In the genomic region with DNA sequence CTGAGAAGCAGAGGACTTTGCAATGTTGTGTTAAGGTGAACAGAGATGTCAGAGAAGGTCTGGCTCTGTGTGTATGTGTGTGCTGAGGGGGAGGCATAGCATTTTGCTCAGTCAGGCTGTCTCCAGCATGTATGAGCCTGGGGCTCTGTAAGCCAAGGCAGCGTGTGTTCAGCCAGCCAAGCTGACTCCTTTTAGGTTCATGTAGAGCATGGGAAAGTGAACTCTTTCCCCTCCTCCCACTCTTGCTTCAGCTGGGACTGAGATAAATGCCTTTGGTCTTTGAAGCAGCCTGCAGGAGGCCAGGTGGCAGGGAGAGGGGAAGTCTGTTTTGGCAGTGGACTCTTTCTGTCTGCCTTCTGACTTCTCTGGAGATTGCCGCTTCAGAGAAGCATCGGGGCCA, we compare ENCODE assay signal across 1 cellular context.
TF ChIP-seq lines count a peak whose summit lies in the region.

No MANE protein-coding gene starts in this region.

TF ChIP-seq in HEK293, 187 proteins besides CTCF, POLR2A, EP300 and RAD21 (continued from another document):
- TF ChIP-seq, protein P1, sequence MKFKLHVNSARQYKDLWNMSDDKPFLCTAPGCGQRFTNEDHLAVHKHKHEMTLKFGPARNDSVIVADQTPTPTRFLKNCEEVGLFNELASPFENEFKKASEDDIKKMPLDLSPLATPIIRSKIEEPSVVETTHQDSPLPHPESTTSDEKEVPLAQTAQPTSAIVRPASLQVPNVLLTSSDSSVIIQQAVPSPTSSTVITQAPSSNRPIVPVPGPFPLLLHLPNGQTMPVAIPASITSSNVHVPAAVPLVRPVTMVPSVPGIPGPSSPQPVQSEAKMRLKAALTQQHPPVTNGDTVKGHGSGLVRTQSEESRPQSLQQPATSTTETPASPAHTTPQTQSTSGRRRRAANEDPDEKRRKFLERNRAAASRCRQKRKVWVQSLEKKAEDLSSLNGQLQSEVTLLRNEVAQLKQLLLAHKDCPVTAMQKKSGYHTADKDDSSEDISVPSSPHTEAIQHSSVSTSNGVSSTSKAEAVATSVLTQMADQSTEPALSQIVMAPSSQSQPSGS (tag by site-specific recombination; IDR thresholded peaks at IDR 0.05; ENCODE audit: low read depth) = no peak
- TF ChIP-seq, protein P2, sequence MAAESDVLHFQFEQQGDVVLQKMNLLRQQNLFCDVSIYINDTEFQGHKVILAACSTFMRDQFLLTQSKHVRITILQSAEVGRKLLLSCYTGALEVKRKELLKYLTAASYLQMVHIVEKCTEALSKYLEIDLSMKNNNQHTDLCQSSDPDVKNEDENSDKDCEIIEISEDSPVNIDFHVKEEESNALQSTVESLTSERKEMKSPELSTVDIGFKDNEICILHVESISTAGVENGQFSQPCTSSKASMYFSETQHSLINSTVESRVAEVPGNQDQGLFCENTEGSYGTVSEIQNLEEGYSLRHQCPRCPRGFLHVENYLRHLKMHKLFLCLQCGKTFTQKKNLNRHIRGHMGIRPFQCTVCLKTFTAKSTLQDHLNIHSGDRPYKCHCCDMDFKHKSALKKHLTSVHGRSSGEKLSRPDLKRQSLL (tag by site-specific recombination; IDR thresholded peaks at IDR 0.05) = no peak
- TF ChIP-seq ZBTB17 (tag by site-specific recombination; IDR thresholded peaks at IDR 0.05) (peak; percentile 95), ZSCAN16 (tag by site-specific recombination; IDR thresholded peaks at IDR 0.05) (peak; percentile 67; the same call in 1 of the 2 replicates), OVOL3 (tag by site-specific recombination; IDR thresholded peaks at IDR 0.05) (no peak), OSR2 (tag by site-specific recombination; IDR thresholded peaks at IDR 0.05) (no peak), KLF16 (tag by site-specific recombination; IDR thresholded peaks at IDR 0.05) (no peak)
TF ChIP-seq in HEK293: peak in this region for 9.
